Comparison of ENCODE assay signal across 15 cellular contexts in the genomic region with DNA sequence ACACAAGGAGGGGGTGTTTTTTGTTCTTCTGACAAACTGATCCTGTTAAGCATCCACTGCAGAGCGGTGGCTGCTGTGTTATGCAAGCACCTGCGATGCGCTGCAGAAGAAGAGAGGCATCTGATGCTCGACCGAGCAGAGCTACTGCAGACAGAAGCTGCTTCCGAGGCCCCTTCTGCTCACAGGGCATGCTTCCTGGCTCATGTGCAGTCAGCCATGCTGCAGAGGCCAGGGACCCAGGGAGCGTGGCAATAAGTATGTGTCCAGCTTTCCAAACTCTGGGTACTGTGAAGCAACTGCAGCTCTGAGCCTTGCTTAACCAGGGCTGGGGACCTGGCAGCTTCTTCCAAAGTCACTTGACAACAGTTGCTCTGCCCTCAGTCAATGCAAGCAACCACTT.
A peak's percentile ranks its signal among the peaks of the same experiment; 100 is the strongest.
DNase-seq lines count a peak whose midpoint lies in the region; ATAC-seq and TF ChIP-seq lines count a peak whose summit lies in the region.
"Had no signal": no experiment of that assay in that cellular context is flagged by ENCODE, and none has a peak within 500 bp of the region (broad histone marks: within the 10 kb centered on the region; RNA-seq: fewer than 3 reads in every experiment).

No MANE protein-coding gene starts in this region.

- no peak for TF ChIP-seq CTCF in osteocyte (IDR thresholded peaks at IDR 0.05)

- no peaks in the 10 kb centered on the region for H3K4me1 Mint-ChIP-seq in natural killer cell treated with Interleukin-12 subunit alpha and Interleukin-12 subunit beta and Interleukin-15 and Interleukin-18, amount 100 ng/mL, for 72 hours (ENCODE audit: low read depth in 2 of 2)
- H3K4me1 Mint-ChIP-seq in osteocyte (ENCODE audit: unreplicated experiment), result no peaks in the 10 kb centered on the region

- no peaks in the 10 kb centered on the region for H3K36me3 Mint-ChIP-seq in natural killer cell treated with Interleukin-12 subunit alpha and Interleukin-12 subunit beta and Interleukin-15 and Interleukin-18, amount 100 ng/mL, for 72 hours
- no peaks in the 10 kb centered on the region for H3K36me3 Mint-ChIP-seq in osteocyte (ENCODE audit: unreplicated experiment)

- H3K27ac ChIP-seq in temporal lobe (ENCODE audit: low read depth, low read length), result peak overlapping the region; percentile 9
- H3K27ac ChIP-seq: Peyer's patch had no signal

- DNase-seq in G401 (ENCODE audit: low spot score) (peak; percentile 85), cerebellum (ENCODE audit: low spot score) (peak; percentile 59), kidney tubule cell (ENCODE audit: low spot score) (peak; percentile 85), osteocyte (ENCODE audit: extremely low spot score, unreplicated experiment) (no peak)
- DNase-seq in natural killer cell treated with Interleukin-12 subunit alpha and Interleukin-12 subunit beta and Interleukin-15 and Interleukin-18, amount 100 ng/mL, for 72 hours (ENCODE audit: low spot score), result no peak
- DNase-seq in activated CD4-positive, alpha-beta T cell treated with anti-CD3 and anti-CD28 coated beads for 1 hour, result no peak
- DNase-seq: MV-4-11, NCI-H1417 treated with DMSO at 0.1 percent for 48 hours, NCI-H2029, NCI-H510A, NCI-H82, Peyer's patch, SHP77 had no signal

- ATAC-seq in natural killer cell treated with Interleukin-12 subunit alpha and Interleukin-12 subunit beta and Interleukin-15 and Interleukin-18, amount 100 ng/mL, for 72 hours, result no peak
- ATAC-seq: GM12878 had no signal

- no peaks in the 10 kb centered on the region for H3K27me3 Mint-ChIP-seq in natural killer cell treated with Interleukin-12 subunit alpha and Interleukin-12 subunit beta and Interleukin-15 and Interleukin-18, amount 100 ng/mL, for 72 hours
- no peaks in the 10 kb centered on the region for H3K27me3 Mint-ChIP-seq in osteocyte (ENCODE audit: unreplicated experiment)

- H3K27ac Mint-ChIP-seq in natural killer cell treated with Interleukin-12 subunit alpha and Interleukin-12 subunit beta and Interleukin-15 and Interleukin-18, amount 100 ng/mL, for 72 hours, result no peak overlapping the region
- no peak overlapping the region for H3K27ac Mint-ChIP-seq in osteocyte (ENCODE audit: unreplicated experiment)

- H3K9me3 Mint-ChIP-seq in natural killer cell treated with Interleukin-12 subunit alpha and Interleukin-12 subunit beta and Interleukin-15 and Interleukin-18, amount 100 ng/mL, for 72 hours, result peaks cover 5% of the 10 kb centered on the region
- peaks cover 47% of the 10 kb centered on the region for H3K9me3 Mint-ChIP-seq in osteocyte (ENCODE audit: unreplicated experiment)

- no peak overlapping the region for H3K4me3 Mint-ChIP-seq in natural killer cell treated with Interleukin-12 subunit alpha and Interleukin-12 subunit beta and Interleukin-15 and Interleukin-18, amount 100 ng/mL, for 72 hours
- no peak overlapping the region for H3K4me3 Mint-ChIP-seq in osteocyte (ENCODE audit: unreplicated experiment)

- in situ Hi-C loops in G401 (cut with HindIII; ENCODE audit: low sequenced_read_pairs), result no loop called here

Comparison
In these comparisons a context has a peak if more than half of its experiments do, and no peak if none do; other contexts are left out.
1. DNase-seq: peak in G401 (single experiment), cerebellum (single experiment) and kidney tubule cell (single experiment); none in natural killer cell treated with Interleukin-12 subunit alpha and Interleukin-12 subunit beta and Interleukin-15 and Interleukin-18, amount 100 ng/mL, for 72 hours (single experiment), osteocyte (single experiment) and activated CD4-positive, alpha-beta T cell treated with anti-CD3 and anti-CD28 coated beads for 1 hour (single experiment).